In the genomic region with DNA sequence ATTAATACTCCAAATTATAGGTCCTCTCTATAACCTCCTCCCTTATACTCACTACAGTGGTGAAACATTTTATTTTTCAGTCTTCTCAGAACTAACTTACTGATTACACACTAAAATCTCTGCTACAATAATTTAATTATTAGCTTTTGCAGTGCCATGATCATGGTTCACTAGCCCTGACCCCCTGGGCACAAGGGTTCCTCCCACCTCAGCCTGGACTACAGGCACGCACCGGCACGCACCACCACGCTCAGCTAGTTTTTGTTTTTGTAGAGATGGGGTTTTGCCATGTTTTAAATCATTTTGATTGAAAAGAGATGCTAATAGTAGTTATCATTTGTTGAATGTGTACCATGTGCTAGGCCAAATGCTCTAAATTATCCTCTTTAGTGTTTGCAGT, we compare ENCODE assay signal across 18 cellular contexts. TPM values are rescaled to one million over a fixed set of nuclear protein-coding genes. Genes with fewer than 3 reads are reported as not detected.
DNase-seq lines count a peak whose midpoint lies in the region; ATAC-seq and TF ChIP-seq lines count a peak whose summit lies in the region.
"Had no signal": no experiment of that assay in that cellular context is flagged by ENCODE, and none has a peak within 500 bp of the region (broad histone marks: within the 10 kb centered on the region; RNA-seq: fewer than 3 reads in every experiment).

No MANE protein-coding gene starts in this region.

- ATAC-seq in T-helper 17 cell = no peak
- ATAC-seq in HG03521 (IDR thresholded peaks at IDR 0.05; ENCODE audit: unreplicated experiment) = no peak
- ATAC-seq: GM12878, K562 had no signal

- peak overlapping the region; percentile 60 for H3K27ac Mint-ChIP-seq in T-helper 17 cell
- H3K27ac Mint-ChIP-seq in mesothelial cell of epicardium = peak overlapping the region; percentile 79
- H3K27ac Mint-ChIP-seq: CD4-positive, CD25-positive, alpha-beta regulatory T cell; H9 had no signal

- DNase-seq in NCI-H2227 (lab: John Stamatoyannopoulos, UW; ENCODE audit: unreplicated experiment) (peak; percentile 18), T-helper 17 cell (no peak), mesothelial cell of epicardium (ENCODE audit: low spot score in 2 of 2, unreplicated experiment in 2 of 2) (no peak), renal cortical epithelial cell (ENCODE audit: low read depth) (peak; percentile 71), caudate nucleus (lab: John Stamatoyannopoulos, UW) (no peak), COLO668 (lab: John Stamatoyannopoulos, UW; ENCODE audit: unreplicated experiment) (no peak)
- DNase-seq: BE2C; C1 segment of cervical spinal cord; Caco-2; CD4-positive, CD25-positive, alpha-beta regulatory T cell; CD8-positive, alpha-beta memory T cell; DND-41; EL; H9; IMR-90 had no signal

- H3K4me1 Mint-ChIP-seq in T-helper 17 cell = peaks cover 15% of the 10 kb centered on the region
- peaks cover 33% of the 10 kb centered on the region for H3K4me1 Mint-ChIP-seq in mesothelial cell of epicardium

- no peak for TF ChIP-seq CTCF in mesothelial cell of epicardium (IDR thresholded peaks at IDR 0.05; ENCODE audit: unreplicated experiment)

- H3K36me3 Mint-ChIP-seq in T-helper 17 cell (ENCODE audit: low read depth) = no peaks in the 10 kb centered on the region
- peaks cover 4% of the 10 kb centered on the region for H3K36me3 Mint-ChIP-seq in mesothelial cell of epicardium
- H3K36me3 Mint-ChIP-seq: CD4-positive, CD25-positive, alpha-beta regulatory T cell had no signal

- no peak overlapping the region for H3K4me3 Mint-ChIP-seq in T-helper 17 cell
- no peak overlapping the region for H3K4me3 Mint-ChIP-seq in mesothelial cell of epicardium
- H3K4me3 Mint-ChIP-seq: CD8-positive, alpha-beta memory T cell; H9 had no signal

- H3K27ac ChIP-seq in caudate nucleus (ENCODE audit: low read depth, low read length) = no peak overlapping the region

- H3K27me3 Mint-ChIP-seq in T-helper 17 cell (no peaks in the 10 kb centered on the region), mesothelial cell of epicardium (ENCODE audit: low read depth) (no peaks in the 10 kb centered on the region)
- H3K27me3 Mint-ChIP-seq: CD4-positive, CD25-positive, alpha-beta regulatory T cell; CD8-positive, alpha-beta memory T cell had no signal

- no peaks in the 10 kb centered on the region for H3K9me3 ChIP-seq in T-helper 17 cell (ENCODE audit: control insufficient read depth, low read length, poor library complexity, severe bottlenecking)
- H3K9me3 ChIP-seq: BE2C, Caco-2 had no signal

- no peaks in the 10 kb centered on the region for H3K9me3 Mint-ChIP-seq in mesothelial cell of epicardium
- H3K9me3 Mint-ChIP-seq: CD4-positive, CD25-positive, alpha-beta regulatory T cell; CD8-positive, alpha-beta memory T cell; H9 had no signal

RNA-seq across cellular contexts. Expression of gene PATJ, which starts 6.3 kb away (rescaled TPM):
- total RNA-seq in T-helper 17 cell = 10 to 100 TPM; 56.6 to 72.1 TPM
- 118 to 129 TPM (median 120 TPM) in 3 replicates for total RNA-seq in mesothelial cell of epicardium
- total RNA-seq in renal cortical epithelial cell = 61.0 and 124 TPM in 2 replicates

RNA-seq across cellular contexts. Expression of gene TM2D1, which starts 23.6 kb away (rescaled TPM):
- total RNA-seq in T-helper 17 cell = 10 to 100 TPM; 17.7 to 22.1 TPM
- 55.5 to 62.4 TPM (median 55.5 TPM) in 3 replicates for total RNA-seq in mesothelial cell of epicardium
- total RNA-seq in renal cortical epithelial cell = 72.9 and 93.4 TPM in 2 replicates

Comparison
In these comparisons a context has a peak if more than half of its experiments do, and no peak if none do; other contexts are left out.
1. DNase-seq: peak in NCI-H2227 (single experiment) and renal cortical epithelial cell (single experiment); none in T-helper 17 cell (0 of 3), mesothelial cell of epicardium (0 of 2), caudate nucleus (0 of 61) and COLO668 (single experiment).